In genomic region chr9:22790329-22790728, GRCh38 we compare ENCODE assay signal across 23 cellular contexts.
A peak's percentile ranks its signal among the peaks of the same experiment; 100 is the strongest.
DNase-seq lines count a peak whose midpoint lies in the region; ATAC-seq and TF ChIP-seq lines count a peak whose summit lies in the region.
"Had no signal": no experiment of that assay in that cellular context is flagged by ENCODE, and none has a peak within 500 bp of the region (broad histone marks: within the 10 kb centered on the region; RNA-seq: fewer than 3 reads in every experiment).

No MANE protein-coding gene starts in this region.

- H3K9ac ChIP-seq in GM23248 (no peak overlapping the region), endodermal cell (ENCODE audit: extremely low read depth, low read length, poor library complexity, severe bottlenecking) (no peak overlapping the region)
- H3K9ac ChIP-seq: BLaER1 treated with 17β-estradiol and CSF1 and Interleukin-3, amounts not matched to agents 10 nM and 100 nM had no signal

- in situ Hi-C loops in GM23248 (cut with MboI), result no loop called here

- WGBS in GM23248 (ENCODE audit: low coverage in 1 of 2, low lambda C conversion rate in 2 of 2, missing lambda C conversion rate in 2 of 2), 2 experiments, result 70 to 73% methylated on average over 9 of the region's 9 CpGs
- WGBS in spleen, 5 donors, result 74 to 83% (median 80%) methylated on average over 9 of the region's 9 CpGs
- 88 to 90% methylated on average over 4 to 9 of the region's 9 CpGs for WGBS in endodermal cell (ENCODE audit: insufficient coverage in 1 of 2, insufficient read length in 1 of 2), 2 experiments

- peak; percentile 1 for DNase-seq in GM23248
- DNase-seq in M059J (ENCODE audit: low read depth), result peak; percentile 51
- peak; percentile 56 for DNase-seq in spleen
- DNase-seq in NCI-H146 treated with DMSO at 0.1 percent for 48 hours (lab: John Stamatoyannopoulos, UW; ENCODE audit: unreplicated experiment), result no peak
- DNase-seq in endodermal cell, result no peak
- DNase-seq: 8988T; ACHN; AML-193; BE2C; Calu3; CD4-positive, alpha-beta memory T cell; COR-L47; DMS53; DND-41; GDM1; GOT3; HFFc6 had no signal

- H3K79me2 ChIP-seq in GM23248 (ENCODE audit: insufficient read depth), result no peaks in the 10 kb centered on the region

- H3K4me1 ChIP-seq in GM23248 (ENCODE audit: insufficient read depth), result no peaks in the 10 kb centered on the region
- H3K4me1 ChIP-seq in spleen, result no peaks in the 10 kb centered on the region
- H3K4me1 ChIP-seq in endodermal cell (ENCODE audit: control insufficient read depth, insufficient read depth, low read length), result no peaks in the 10 kb centered on the region
- H3K4me1 ChIP-seq: A549; BE2C; BLaER1 treated with 17β-estradiol and CSF1 and Interleukin-3, amounts not matched to agents 10 nM and 100 nM; HAP-1 had no signal

- H3K9me3 Mint-ChIP-seq in endodermal cell, result peaks cover 22% of the 10 kb centered on the region

- H3K9me3 ChIP-seq in GM23248 (ENCODE audit: low read depth) (no peaks in the 10 kb centered on the region), spleen (peaks cover 0 to 36% (median 9%) of the 10 kb centered on the region in 8 donors), endodermal cell (ENCODE audit: control insufficient read depth, low read length) (peaks cover 5% of the 10 kb centered on the region)
- H3K9me3 ChIP-seq: A549, BE2C, HAP-1 had no signal

- no peaks in the 10 kb centered on the region for H4K20me1 ChIP-seq in GM23248 (ENCODE audit: insufficient read depth)
- H4K20me1 ChIP-seq: BLaER1 treated with 17β-estradiol and CSF1 and Interleukin-3, amounts not matched to agents 10 nM and 100 nM had no signal

- no peaks in the 10 kb centered on the region for H3K27me3 Mint-ChIP-seq in endodermal cell (ENCODE audit: insufficient read depth)
- H3K27me3 Mint-ChIP-seq: CD4-positive, alpha-beta memory T cell had no signal

- no peaks in the 10 kb centered on the region for H3K27me3 ChIP-seq in GM23248 (replicated peaks; ENCODE audit: insufficient read depth)
- H3K27me3 ChIP-seq in spleen (replicated peaks in 1 of 7), result no peaks in the 10 kb centered on the region
- H3K27me3 ChIP-seq in endodermal cell (ENCODE audit: control insufficient read depth, insufficient read depth, low read length, poor library complexity, severe bottlenecking), result no peaks in the 10 kb centered on the region
- H3K27me3 ChIP-seq: BE2C; BLaER1 treated with 17β-estradiol and CSF1 and Interleukin-3, amounts not matched to agents 10 nM and 100 nM had no signal

- no peak overlapping the region for H3K27ac ChIP-seq in GM23248
- no peak overlapping the region for H3K27ac ChIP-seq in spleen
- H3K27ac ChIP-seq in endodermal cell (ENCODE audit: low read depth, low read length), result no peak overlapping the region
- H3K27ac ChIP-seq: A549; BLaER1 treated with 17β-estradiol and CSF1 and Interleukin-3, amounts not matched to agents 10 nM and 100 nM had no signal

- H3K4me3 ChIP-seq in GM23248, result no peak overlapping the region
- no peak overlapping the region for H3K4me3 ChIP-seq in spleen
- H3K4me3 ChIP-seq in endodermal cell (ENCODE audit: low read length), result no peak overlapping the region
- H3K4me3 ChIP-seq: A549; BLaER1 treated with 17β-estradiol and CSF1 and Interleukin-3, amounts not matched to agents 10 nM and 100 nM; GM12878; HAP-1 had no signal

- H2AFZ ChIP-seq in GM23248, result no peak overlapping the region

- no peak for TF ChIP-seq POLR2A in spleen (IDR thresholded peaks at IDR 0.05)

- H3K27ac Mint-ChIP-seq in endodermal cell, result no peak overlapping the region
- H3K27ac Mint-ChIP-seq: CD14-positive monocyte; CD4-positive, alpha-beta memory T cell; HFFc6 had no signal

- H3K36me3 Mint-ChIP-seq in endodermal cell (ENCODE audit: low read depth), result peaks cover 6% of the 10 kb centered on the region
- H3K36me3 Mint-ChIP-seq: CD14-positive monocyte; CD4-positive, alpha-beta memory T cell had no signal

- H3F3A ChIP-seq in GM23248 (ENCODE audit: insufficient read depth), result no peaks in the 10 kb centered on the region

- no peak overlapping the region for H3K4me3 Mint-ChIP-seq in endodermal cell
- H3K4me3 Mint-ChIP-seq: CD14-positive monocyte; CD4-positive, alpha-beta memory T cell; HFFc6 had no signal

- peaks cover 7% of the 10 kb centered on the region for H3K4me1 Mint-ChIP-seq in endodermal cell
- H3K4me1 Mint-ChIP-seq: CD14-positive monocyte; CD4-positive, alpha-beta memory T cell had no signal

- H3K9me2 ChIP-seq in GM23248 (ENCODE audit: insufficient read depth), result no peaks in the 10 kb centered on the region

- intact Hi-C loops in spleen (cut with DNase I; ENCODE audit: low total_unique reads), result no loop called here

- H3K36me3 ChIP-seq in GM23248 (ENCODE audit: low read depth), result no peaks in the 10 kb centered on the region
- no peaks in the 10 kb centered on the region for H3K36me3 ChIP-seq in spleen
- H3K36me3 ChIP-seq in endodermal cell (ENCODE audit: control insufficient read depth, insufficient read depth, low read length), result no peaks in the 10 kb centered on the region
- H3K36me3 ChIP-seq: BE2C; BLaER1 treated with 17β-estradiol and CSF1 and Interleukin-3, amounts not matched to agents 10 nM and 100 nM; HAP-1 had no signal

- no peak for TF ChIP-seq CTCF in spleen (IDR thresholded peaks at IDR 0.05 in 8 of 11, conservative IDR thresholded peaks at IDR 0.05 in 3 of 11)
- no peak for TF ChIP-seq CTCF in endodermal cell (conservative IDR thresholded peaks at IDR 0.05)

- no peak overlapping the region for H3K4me2 ChIP-seq in GM23248 (ENCODE audit: unreplicated experiment)
- H3K4me2 ChIP-seq: A549; BLaER1 treated with 17β-estradiol and CSF1 and Interleukin-3, amounts not matched to agents 10 nM and 100 nM had no signal

- no peak for ATAC-seq in HG02885 (IDR thresholded peaks at IDR 0.05; ENCODE audit: poor library complexity, unreplicated experiment)
- ATAC-seq: A549, GM12878 had no signal

Comparison
In these comparisons a context has a peak if more than half of its experiments do, and no peak if none do; other contexts are left out.
1. DNase-seq: peak in GM23248 (single experiment), M059J (single experiment) and spleen (single experiment); none in NCI-H146 treated with DMSO at 0.1 percent for 48 hours (single experiment) and endodermal cell (single experiment).